ENCODE assay signal across 1 cellular context in genomic region chr4:151015458-151016344, GRCh38.
A peak's percentile ranks its signal among the peaks of the same experiment; 100 is the strongest.
TF ChIP-seq lines count a peak whose summit lies in the region.

No MANE protein-coding gene starts in this region.

TF ChIP-seq in HCT116, 20 proteins besides CTCF, POLR2A, EP300 and RAD21 (continued from another document):
- TF ChIP-seq REST (IDR thresholded peaks at IDR 0.05; ENCODE audit: low read depth) (no peak), SRF (IDR thresholded peaks at IDR 0.05; ENCODE audit: low read depth) (no peak), TCF7L2 (IDR thresholded peaks at IDR 0.05; ENCODE audit: borderline replicate concordance, extremely low read depth, insufficient read depth, insufficient read length) (peak; percentile 14), ELF1 (IDR thresholded peaks at IDR 0.05; ENCODE audit: borderline replicate concordance, low read depth) (no peak), CEBPB (IDR thresholded peaks at IDR 0.05; ENCODE audit: low read depth) (no peak), EGR1 (IDR thresholded peaks at IDR 0.05; ENCODE audit: low read depth) (no peak), MAX (IDR thresholded peaks at IDR 0.05) (no peak), YY1 (IDR thresholded peaks at IDR 0.05; ENCODE audit: extremely low read depth, insufficient replicate concordance, low read depth, low read length) (peak; percentile 93), FOSL1 (IDR thresholded peaks at IDR 0.05; ENCODE audit: low read depth) (no peak), ZFX (IDR thresholded peaks at IDR 0.05) (peak; percentile 58)
